Comparison of ENCODE assay signal across 19 cellular contexts in genomic region chr17:58702045-58702476, GRCh38. TPM values are rescaled to one million over a fixed set of nuclear protein-coding genes. Genes with fewer than 3 reads are reported as not detected.
DNase-seq lines count a peak whose midpoint lies in the region; ATAC-seq, FAIRE-seq and TF ChIP-seq lines count a peak whose summit lies in the region.
"Had no signal": no experiment of that assay in that cellular context is flagged by ENCODE, and none has a peak within 500 bp of the region (broad histone marks: within the 10 kb centered on the region; RNA-seq: fewer than 3 reads in every experiment).

No MANE protein-coding gene starts in this region.

- peaks cover 19% of the 10 kb centered on the region for H3K36me3 Mint-ChIP-seq in CD4-positive, CD25-positive, alpha-beta regulatory T cell

- intact Hi-C loops in breast epithelium (cut with DNase I; ENCODE audit: low total_unique reads): no loop called here

- no peaks in the 10 kb centered on the region for H3K27me3 Mint-ChIP-seq in CD4-positive, CD25-positive, alpha-beta regulatory T cell
- H3K27me3 Mint-ChIP-seq: naive B cell had no signal

- no peak overlapping the region for H3K27ac ChIP-seq in CD4-positive, CD25-positive, alpha-beta regulatory T cell (ENCODE audit: insufficient read depth, low read length, poor library complexity, severe bottlenecking)
- no peak overlapping the region for H3K27ac ChIP-seq in breast epithelium
- H3K27ac ChIP-seq: body of pancreas, prostate gland had no signal

- peak; percentile 42 for FAIRE-seq in GM12892 (lab: Jason Lieb, UNC)
- FAIRE-seq: D721Med had no signal

- no peaks in the 10 kb centered on the region for H3K4me1 ChIP-seq in CD4-positive, CD25-positive, alpha-beta regulatory T cell (ENCODE audit: control insufficient read depth, insufficient read depth, low read length, poor library complexity, severe bottlenecking)
- H3K4me1 ChIP-seq in breast epithelium: no peaks in the 10 kb centered on the region
- H3K4me1 ChIP-seq: body of pancreas, prostate gland had no signal

- H3K9me3 ChIP-seq in CD4-positive, CD25-positive, alpha-beta regulatory T cell (ENCODE audit: control insufficient read depth in 2 of 2, low read length in 2 of 2): no peaks in the 10 kb centered on the region
- H3K9me3 ChIP-seq in breast epithelium: no peaks in the 10 kb centered on the region
- H3K9me3 ChIP-seq: body of pancreas, prostate gland had no signal

- no peak overlapping the region for H3K4me3 Mint-ChIP-seq in CD4-positive, CD25-positive, alpha-beta regulatory T cell
- H3K4me3 Mint-ChIP-seq: HFFc6, naive B cell had no signal

- H3K4me1 Mint-ChIP-seq in CD4-positive, CD25-positive, alpha-beta regulatory T cell: peaks cover 4 to 15% (median 7%) of the 10 kb centered on the region in 4 donors

- peaks cover 17% of the 10 kb centered on the region for H3K36me3 ChIP-seq in CD4-positive, CD25-positive, alpha-beta regulatory T cell (ENCODE audit: control insufficient read depth, insufficient read depth, low read length)
- H3K36me3 ChIP-seq in breast epithelium: no peaks in the 10 kb centered on the region

- no peaks in the 10 kb centered on the region for H3K9me3 Mint-ChIP-seq in CD4-positive, CD25-positive, alpha-beta regulatory T cell
- H3K9me3 Mint-ChIP-seq: HFFc6, naive B cell had no signal

- H3K27me3 ChIP-seq in CD4-positive, CD25-positive, alpha-beta regulatory T cell (ENCODE audit: control insufficient read depth, insufficient read depth, low read length): no peaks in the 10 kb centered on the region
- H3K27me3 ChIP-seq in breast epithelium: no peaks in the 10 kb centered on the region
- H3K27me3 ChIP-seq: body of pancreas had no signal

- no peak overlapping the region for H3K4me3 ChIP-seq in CD4-positive, CD25-positive, alpha-beta regulatory T cell (ENCODE audit: low read depth, low read length)
- no peak overlapping the region for H3K4me3 ChIP-seq in breast epithelium
- H3K4me3 ChIP-seq: body of pancreas, lung, prostate gland had no signal

- ATAC-seq in CD4-positive, CD25-positive, alpha-beta regulatory T cell (ENCODE audit: low read depth in 2 of 2): no peak
- peak; percentile 51 for ATAC-seq in GM21529 (IDR thresholded peaks at IDR 0.05; ENCODE audit: unreplicated experiment)
- peak; percentile 50 for ATAC-seq in HG03460 (IDR thresholded peaks at IDR 0.05; ENCODE audit: unreplicated experiment)
- no peak for ATAC-seq in HG03025 (IDR thresholded peaks at IDR 0.05; ENCODE audit: low FRiP score, unreplicated experiment)
- ATAC-seq: body of pancreas had no signal

- no peak for TF ChIP-seq POLR2A in GM12892 (IDR thresholded peaks at IDR 0.05; ENCODE audit: low read depth, low read length)
- no peak for TF ChIP-seq POLR2A in breast epithelium (IDR thresholded peaks at IDR 0.05)

- peak overlapping the region in 2 of 3 donors; percentile 35 to 60 for H3K27ac Mint-ChIP-seq in CD4-positive, CD25-positive, alpha-beta regulatory T cell

- no peak for DNase-seq in CD4-positive, CD25-positive, alpha-beta regulatory T cell
- DNase-seq in GM12892 (ENCODE audit: insufficient read length) (no peak), SW480 (ENCODE audit: low spot score) (no peak), D341Med (ENCODE audit: low spot score) (no peak), breast epithelium (ENCODE audit: low spot score in 2 of 2) (no peak)
- DNase-seq: activated naive CD4-positive, alpha-beta T cell treated with anti-CD3 and anti-CD28 coated beads, Interleukin-2, amount 50 U/mL, for 16 hours; body of pancreas; GDM1; HFFc6; naive B cell; NCI-H345; SIG-M5; T1000 had no signal

- TF ChIP-seq CTCF in breast epithelium (IDR thresholded peaks at IDR 0.05): no peak

RNA-seq across cellular contexts. Expression of gene RAD51C, which starts 9.7 kb away (rescaled TPM):
- total RNA-seq in CD4-positive, CD25-positive, alpha-beta regulatory T cell: 12.7 TPM
- 10 to 100 TPM; 49.2 to 89.3 (median 56.3) TPM for polyA plus RNA-seq in CD4-positive, CD25-positive, alpha-beta regulatory T cell
- 84.1 TPM for polyA plus RNA-seq in GM12892 (2012; ENCODE audit: missing spikeins)
- 10 to 100 TPM; 26.2 to 27.7 (median 27.5) TPM for total RNA-seq in breast epithelium

RNA-seq across cellular contexts. Expression of gene TEX14, which starts 10.2 kb away (rescaled TPM):
- 1.8 TPM for total RNA-seq in CD4-positive, CD25-positive, alpha-beta regulatory T cell
- under 1 TPM in 2 of 4 donors, not detected in 2; 0.05 to 0.37 TPM for polyA plus RNA-seq in CD4-positive, CD25-positive, alpha-beta regulatory T cell
- 0.89 TPM for polyA plus RNA-seq in GM12892 (2012; ENCODE audit: missing spikeins)
- under 1 TPM; 0.16 to 0.33 (median 0.29) TPM for total RNA-seq in breast epithelium

RNA-seq across cellular contexts. Expression of gene PPM1E, which starts 53.6 kb away (rescaled TPM):
- total RNA-seq in CD4-positive, CD25-positive, alpha-beta regulatory T cell: not detected
- polyA plus RNA-seq in CD4-positive, CD25-positive, alpha-beta regulatory T cell: not detected
- 0.15 TPM for polyA plus RNA-seq in GM12892 (2012; ENCODE audit: missing spikeins)
- under 1 TPM; under 0.01 to 0.44 (median 0.16) TPM for total RNA-seq in breast epithelium
- total RNA-seq: HFFc6 had no signal

Comparison
In these comparisons a context has a peak if more than half of its experiments do, and no peak if none do; other contexts are left out.
1. ATAC-seq: peak in GM21529 (single experiment) and HG03460 (single experiment); none in CD4-positive, CD25-positive, alpha-beta regulatory T cell (0 of 2) and HG03025 (single experiment).